ENCODE assay signal across 9 cellular contexts in the genomic region with DNA sequence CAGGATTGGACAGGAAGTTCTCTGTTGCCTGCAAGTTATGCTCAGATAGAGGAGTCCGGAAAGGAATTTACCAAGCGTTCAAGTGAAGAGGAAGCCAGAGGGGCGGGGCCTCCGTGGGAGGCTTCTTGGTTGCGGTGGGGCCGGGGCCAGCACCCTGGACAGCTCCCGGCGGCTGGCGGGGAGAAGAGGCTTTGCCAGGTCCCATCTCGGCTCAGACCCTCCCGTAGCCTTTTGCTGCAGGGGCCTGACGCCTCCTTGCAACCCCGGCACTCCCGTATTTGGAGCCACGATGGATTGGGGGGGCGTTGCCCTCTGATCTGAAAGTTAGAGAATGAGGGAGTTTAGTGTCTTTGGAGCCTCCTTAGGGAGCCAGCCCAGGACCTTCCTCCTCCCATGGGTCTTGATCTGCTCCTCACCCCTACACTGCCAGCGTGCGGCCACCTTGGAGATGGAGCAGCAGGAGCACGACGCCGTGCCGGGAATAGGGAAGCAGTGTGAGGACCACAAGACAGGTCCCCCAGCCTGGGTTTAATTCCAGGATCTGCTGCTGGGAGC. TPM values are rescaled to one million over a fixed set of nuclear protein-coding genes. Genes with fewer than 3 reads are reported as not detected.
DNase-seq lines count a peak whose midpoint lies in the region; ATAC-seq and TF ChIP-seq lines count a peak whose summit lies in the region.
"Had no signal": no experiment of that assay in that cellular context is flagged by ENCODE, and none has a peak within 500 bp of the region (broad histone marks: within the 10 kb centered on the region; RNA-seq: fewer than 3 reads in every experiment).

No MANE protein-coding gene starts in this region.

- no peaks in the 10 kb centered on the region for H3K36me3 ChIP-seq in RWPE2 (ENCODE audit: low read depth)
- H3K36me3 ChIP-seq: thoracic aorta had no signal

- H3K4me3 ChIP-seq in RWPE2 (ENCODE audit: severe bottlenecking), result no peak overlapping the region
- H3K4me3 ChIP-seq: thoracic aorta had no signal

- peaks cover 8 to 22% of the 10 kb centered on the region in 2 donors for H3K36me3 Mint-ChIP-seq in activated naive CD4-positive, alpha-beta T cell treated with anti-CD3 and anti-CD28 coated beads, Interleukin-2, amount 50 U/mL, for 72 hours

- DNase-seq in GM10266 (ENCODE audit: extremely low spot score), result peak; percentile 89
- peak; percentile 78 for DNase-seq in RWPE2 (ENCODE audit: low spot score)
- DNase-seq in activated naive CD4-positive, alpha-beta T cell treated with anti-CD3 and anti-CD28 coated beads, Interleukin-2, amount 50 U/mL, for 72 hours (ENCODE audit: low spot score in 2 of 2), result peak; percentile 56 to 79
- peak; percentile 0 to 21 for DNase-seq in hippocampal formation (lab: John Stamatoyannopoulos, UW)
- peak; percentile 35 to 62 (median 52) for DNase-seq in stimulated activated CD4-positive, alpha-beta T cell treated with anti-CD3 and anti-CD28 coated beads, Interleukin-12 subunit alpha, Interleukin-12 subunit beta, amount 100 ng/mL, for 48 hours (ENCODE audit: low read depth in 2 of 3, low spot score in 1 of 3)
- DNase-seq in COR-L47 (lab: John Stamatoyannopoulos, UW), result no peak

- H3K4me1 ChIP-seq in RWPE2 (ENCODE audit: insufficient read depth, poor library complexity, severe bottlenecking), result peaks cover under 1% of the 10 kb centered on the region

- peaks cover 0 to 11% of the 10 kb centered on the region in 2 donors for H3K9me3 Mint-ChIP-seq in activated naive CD4-positive, alpha-beta T cell treated with anti-CD3 and anti-CD28 coated beads, Interleukin-2, amount 50 U/mL, for 72 hours

- TF ChIP-seq CTCF in GM10266 (IDR thresholded peaks at IDR 0.05; ENCODE audit: control insufficient read depth, insufficient read depth, low read depth, missing control alignments), result no peak
- no peak for TF ChIP-seq CTCF in RWPE2 (IDR thresholded peaks at IDR 0.05; ENCODE audit: poor library complexity, severe bottlenecking)

- ATAC-seq in HG02870 (IDR thresholded peaks at IDR 0.05; ENCODE audit: unreplicated experiment) (peak; percentile 66), RWPE2 (ENCODE audit: low read depth) (peak; percentile 64), GM18498 (IDR thresholded peaks at IDR 0.05; ENCODE audit: unreplicated experiment) (no peak)
- ATAC-seq in activated naive CD4-positive, alpha-beta T cell treated with anti-CD3 and anti-CD28 coated beads, Interleukin-2, amount 50 U/mL, for 72 hours, result peak in 1 of 2 donors; percentile 73

- no peaks in the 10 kb centered on the region for H3K9me3 ChIP-seq in RWPE2 (ENCODE audit: severe bottlenecking)
- H3K9me3 ChIP-seq: thoracic aorta had no signal

- H3K27me3 ChIP-seq in RWPE2 (ENCODE audit: insufficient read depth, poor library complexity, severe bottlenecking), result peaks cover 47% of the 10 kb centered on the region

- no peak overlapping the region for H3K27ac ChIP-seq in RWPE2 (ENCODE audit: poor library complexity, severe bottlenecking)
- H3K27ac ChIP-seq: thoracic aorta had no signal

- no peak overlapping the region for H3K27ac Mint-ChIP-seq in activated naive CD4-positive, alpha-beta T cell treated with anti-CD3 and anti-CD28 coated beads, Interleukin-2, amount 50 U/mL, for 72 hours

RNA-seq across cellular contexts. Expression of gene SLC18A3, which starts 3.1 kb away (rescaled TPM):
- not detected for total RNA-seq in activated naive CD4-positive, alpha-beta T cell treated with anti-CD3 and anti-CD28 coated beads, Interleukin-2, amount 50 U/mL, for 72 hours
- total RNA-seq: thoracic aorta had no signal

RNA-seq across cellular contexts. Expression of gene CHAT, which starts 6.8 kb away (rescaled TPM):
- total RNA-seq in activated naive CD4-positive, alpha-beta T cell treated with anti-CD3 and anti-CD28 coated beads, Interleukin-2, amount 50 U/mL, for 72 hours, result not detected
- total RNA-seq: thoracic aorta had no signal
